ENCODE assay signal across 10 cellular contexts in the genomic region with DNA sequence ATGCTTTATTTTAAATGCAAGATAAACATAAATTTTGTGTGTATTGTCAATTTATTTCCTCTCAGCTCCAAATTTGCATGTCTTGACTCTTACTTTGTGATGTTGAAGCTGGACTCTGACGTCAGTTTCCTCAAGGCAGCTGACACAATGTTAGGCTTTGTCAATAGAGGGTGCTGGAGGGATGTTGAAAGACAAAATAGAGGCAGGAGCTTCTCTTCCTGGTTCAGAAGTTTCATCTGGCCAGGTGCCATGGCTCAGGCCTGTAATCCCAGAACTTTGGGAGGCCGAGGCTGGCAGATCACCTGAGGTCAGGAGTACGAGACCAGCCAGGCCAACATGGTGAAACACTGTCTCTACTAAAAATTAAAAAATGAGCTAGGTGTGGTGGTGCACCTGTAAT.
DNase-seq lines count a peak whose midpoint lies in the region; ATAC-seq and TF ChIP-seq lines count a peak whose summit lies in the region.
"Had no signal": no experiment of that assay in that cellular context is flagged by ENCODE, and none has a peak within 500 bp of the region (broad histone marks: within the 10 kb centered on the region; RNA-seq: fewer than 3 reads in every experiment).

No MANE protein-coding gene starts in this region.

- no peak overlapping the region for H3K4me2 ChIP-seq in mammary epithelial cell (ENCODE audit: insufficient read depth, low read depth, low read length)
- no peak overlapping the region for H3K4me2 ChIP-seq in osteoblast (ENCODE audit: insufficient read depth, low read length)

- H3K36me3 ChIP-seq in mammary epithelial cell (ENCODE audit: insufficient read depth, low read length): no peaks in the 10 kb centered on the region
- no peaks in the 10 kb centered on the region for H3K36me3 ChIP-seq in osteoblast (ENCODE audit: insufficient read depth, low read length)
- no peaks in the 10 kb centered on the region for H3K36me3 ChIP-seq in CD4-positive, alpha-beta memory T cell (ENCODE audit: insufficient read depth, low read length)

- no peak for ATAC-seq in activated CD8-positive, alpha-beta memory T cell treated with anti-CD3 and anti-CD28 coated beads, Interleukin-2, amount 10 ng/mL, durations not matched to agents 7 days and 5 days

- H3K9me3 Mint-ChIP-seq in CD4-positive, alpha-beta memory T cell: peaks cover 0 to 6% (median 3%) of the 10 kb centered on the region in 8 donors
- peaks cover 3% of the 10 kb centered on the region for H3K9me3 Mint-ChIP-seq in activated CD8-positive, alpha-beta memory T cell treated with anti-CD3 and anti-CD28 coated beads, Interleukin-2, amount 10 ng/mL, durations not matched to agents 7 days and 5 days (ENCODE audit: low read depth)
- H3K9me3 Mint-ChIP-seq: dendritic cell treated with granulocyte-macrophage colony-stimulating factor and Interleukin-4, amounts not matched to agents 40 ng/mL and 50 ng/mL, for 4 days had no signal

- H3K4me1 ChIP-seq in mammary epithelial cell (ENCODE audit: insufficient read depth, low read length) (no peaks in the 10 kb centered on the region), osteoblast (ENCODE audit: insufficient read depth, low read length) (no peaks in the 10 kb centered on the region)
- no peaks in the 10 kb centered on the region for H3K4me1 ChIP-seq in CD4-positive, alpha-beta memory T cell (ENCODE audit: insufficient read depth, low read length)

- H3K36me3 Mint-ChIP-seq in CD4-positive, alpha-beta memory T cell: no peaks in the 10 kb centered on the region
- no peaks in the 10 kb centered on the region for H3K36me3 Mint-ChIP-seq in activated CD8-positive, alpha-beta memory T cell treated with anti-CD3 and anti-CD28 coated beads, Interleukin-2, amount 10 ng/mL, durations not matched to agents 7 days and 5 days

- in situ Hi-C loops in mammary epithelial cell (cut with MboI; ENCODE audit: low sequenced_read_pairs in 2 of 2): no loop called here

- H4K20me1 ChIP-seq in mammary epithelial cell (ENCODE audit: insufficient read depth, low read length) (no peaks in the 10 kb centered on the region), osteoblast (ENCODE audit: insufficient read depth, low read length) (no peaks in the 10 kb centered on the region)

- TF ChIP-seq CTCF in mammary epithelial cell (conservative IDR thresholded peaks at IDR 0.05 in 1 of 2, IDR thresholded peaks at IDR 0.05 in 1 of 2; ENCODE audit: extremely low read depth in 1 of 2, insufficient read depth in 1 of 2, low read depth in 1 of 2, low read length in 2 of 2) (peak in 1 of 2 donors; percentile 16), osteoblast (IDR thresholded peaks at IDR 0.05; ENCODE audit: extremely low read depth, low read depth, low read length) (peak; percentile 39)

- no peaks in the 10 kb centered on the region for H3K27me3 ChIP-seq in mammary epithelial cell (ENCODE audit: insufficient read depth, low read length)
- no peaks in the 10 kb centered on the region for H3K27me3 ChIP-seq in osteoblast (ENCODE audit: insufficient read depth, low read length)
- H3K27me3 ChIP-seq in CD4-positive, alpha-beta memory T cell (ENCODE audit: insufficient read depth, low read length): no peaks in the 10 kb centered on the region

- H2AFZ ChIP-seq in mammary epithelial cell (ENCODE audit: low read depth, low read length) (no peak overlapping the region), osteoblast (ENCODE audit: low read length) (no peak overlapping the region)

- H3K27ac ChIP-seq in mammary epithelial cell (ENCODE audit: insufficient read depth, low read depth, low read length) (no peak overlapping the region), osteoblast (ENCODE audit: low read depth, low read length) (no peak overlapping the region)
- no peak overlapping the region for H3K27ac ChIP-seq in CD4-positive, alpha-beta memory T cell (ENCODE audit: low read depth, low read length)
- H3K27ac ChIP-seq: skin epidermis had no signal

- no peak overlapping the region for H3K27ac Mint-ChIP-seq in CD4-positive, alpha-beta memory T cell
- H3K27ac Mint-ChIP-seq in activated CD8-positive, alpha-beta memory T cell treated with anti-CD3 and anti-CD28 coated beads, Interleukin-2, amount 10 ng/mL, durations not matched to agents 7 days and 5 days: no peak overlapping the region
- H3K27ac Mint-ChIP-seq: dendritic cell treated with granulocyte-macrophage colony-stimulating factor and Interleukin-4, amounts not matched to agents 40 ng/mL and 50 ng/mL, for 4 days had no signal

- intact Hi-C loops in mammary epithelial cell (cut with micrococcal nuclease): no loop called here
- intact Hi-C loops in CD4-positive, alpha-beta memory T cell (cut with micrococcal nuclease): no loop called here

- H3K9me3 ChIP-seq in mammary epithelial cell (replicated peaks; ENCODE audit: insufficient read depth, low read length) (no peaks in the 10 kb centered on the region), osteoblast (ENCODE audit: low read depth, low read length) (no peaks in the 10 kb centered on the region)
- no peaks in the 10 kb centered on the region for H3K9me3 ChIP-seq in CD4-positive, alpha-beta memory T cell (ENCODE audit: control insufficient read depth in 1 of 2, low read length in 2 of 2)

- no peaks in the 10 kb centered on the region for H3K4me1 Mint-ChIP-seq in CD4-positive, alpha-beta memory T cell
- H3K4me1 Mint-ChIP-seq in activated CD8-positive, alpha-beta memory T cell treated with anti-CD3 and anti-CD28 coated beads, Interleukin-2, amount 10 ng/mL, durations not matched to agents 7 days and 5 days: no peaks in the 10 kb centered on the region

- H3K4me3 ChIP-seq in Jurkat, Clone E6-1 (ENCODE audit: low read length): no peak overlapping the region
- H3K4me3 ChIP-seq in mammary epithelial cell (replicated peaks in 1 of 3; ENCODE audit: insufficient read depth in 1 of 3, low read depth in 2 of 3, low read length in 3 of 3): no peak overlapping the region
- H3K4me3 ChIP-seq in osteoblast (ENCODE audit: insufficient read depth, low read length): no peak overlapping the region
- H3K4me3 ChIP-seq in CD4-positive, alpha-beta memory T cell (ENCODE audit: low read length in 2 of 2): no peak overlapping the region
- H3K4me3 ChIP-seq: skin epidermis had no signal

- H3K79me2 ChIP-seq in mammary epithelial cell (ENCODE audit: insufficient read depth, low read length): no peaks in the 10 kb centered on the region
- H3K79me2 ChIP-seq in osteoblast (ENCODE audit: insufficient read depth, low read length): no peaks in the 10 kb centered on the region

- POLR2A ChIA-PET in CD4-positive, alpha-beta memory T cell (lab: Charles Lee; ENCODE audit: partially characterized antibody): no interaction called here

- CTCF ChIA-PET in mammary epithelial cell (lab: Charles Lee; ENCODE audit: low non-redundant PET): no interaction called here
- CTCF ChIA-PET in CD4-positive, alpha-beta memory T cell (lab: Charles Lee; ENCODE audit: partially characterized antibody): no interaction called here
- CTCF ChIA-PET in activated CD8-positive, alpha-beta memory T cell treated with anti-CD3 and anti-CD28 coated beads, Interleukin-2, amount 10 ng/mL, durations not matched to agents 7 days and 5 days (lab: Charles Lee): no interaction called here

- peak in 2 of 3 experiments; percentile 1 to 32 for DNase-seq in NCI-H1417 (lab: John Stamatoyannopoulos, UW)
- DNase-seq in NCI-H1417 treated with DMSO at 0.1 percent for 48 hours (lab: John Stamatoyannopoulos, UW): no peak
- DNase-seq in Jurkat, Clone E6-1 (ENCODE audit: low read depth, low spot score): peak; percentile 31
- peak; percentile 21 for DNase-seq in mammary epithelial cell
- DNase-seq in osteoblast (ENCODE audit: insufficient read length, low spot score, missing footprints): peak; percentile 68
- no peak for DNase-seq in CD4-positive, alpha-beta memory T cell
- no peak for DNase-seq in activated CD8-positive, alpha-beta memory T cell treated with anti-CD3 and anti-CD28 coated beads, Interleukin-2, amount 10 ng/mL, durations not matched to agents 7 days and 5 days
- no peak for DNase-seq in stimulated activated CD4-positive, alpha-beta T cell treated with anti-CD3 and anti-CD28 coated beads, Interleukin-4, amount 100 ng/mL, for 1 hour

- dilution Hi-C loops in mammary epithelial cell (cut with HindIII; ENCODE audit: low sequenced_read_pairs): no loop called here

- no peaks in the 10 kb centered on the region for H3K27me3 Mint-ChIP-seq in CD4-positive, alpha-beta memory T cell
- no peaks in the 10 kb centered on the region for H3K27me3 Mint-ChIP-seq in activated CD8-positive, alpha-beta memory T cell treated with anti-CD3 and anti-CD28 coated beads, Interleukin-2, amount 10 ng/mL, durations not matched to agents 7 days and 5 days
- H3K27me3 Mint-ChIP-seq: dendritic cell treated with granulocyte-macrophage colony-stimulating factor and Interleukin-4, amounts not matched to agents 40 ng/mL and 50 ng/mL, for 4 days had no signal

- BruUV-seq in mammary epithelial cell (replicated peaks; lab: Mats Ljungman, UMichigan): no TSS peak

- 84% methylated on average over 2 of the region's 3 CpGs for WGBS in mammary epithelial cell (ENCODE audit: low coverage, missing lambda C conversion rate)

- no peak overlapping the region for H3K4me3 Mint-ChIP-seq in CD4-positive, alpha-beta memory T cell
- H3K4me3 Mint-ChIP-seq in activated CD8-positive, alpha-beta memory T cell treated with anti-CD3 and anti-CD28 coated beads, Interleukin-2, amount 10 ng/mL, durations not matched to agents 7 days and 5 days: no peak overlapping the region
- H3K4me3 Mint-ChIP-seq: dendritic cell treated with granulocyte-macrophage colony-stimulating factor and Interleukin-4, amounts not matched to agents 40 ng/mL and 50 ng/mL, for 4 days had no signal

- H3K9ac ChIP-seq in mammary epithelial cell (ENCODE audit: insufficient read depth, low read length): no peak overlapping the region

Comparison
In these comparisons a context has a peak if more than half of its experiments do, and no peak if none do; other contexts are left out.
1. DNase-seq: peak in NCI-H1417 (2 of 3), Jurkat, Clone E6-1 (single experiment), mammary epithelial cell (single experiment) and osteoblast (single experiment); none in NCI-H1417 treated with DMSO at 0.1 percent for 48 hours (single experiment), CD4-positive, alpha-beta memory T cell (0 of 5), activated CD8-positive, alpha-beta memory T cell treated with anti-CD3 and anti-CD28 coated beads, Interleukin-2, amount 10 ng/mL, durations not matched to agents 7 days and 5 days (single experiment) and stimulated activated CD4-positive, alpha-beta T cell treated with anti-CD3 and anti-CD28 coated beads, Interleukin-4, amount 100 ng/mL, for 1 hour (single experiment).